In genomic region chr7:96303105-96303685, GRCh38 we compare ENCODE assay signal across 12 cellular contexts. TPM values are rescaled to one million over a fixed set of nuclear protein-coding genes. Genes with fewer than 3 reads are reported as not detected.
DNase-seq lines count a peak whose midpoint lies in the region; ATAC-seq and TF ChIP-seq lines count a peak whose summit lies in the region.
"Had no signal": no experiment of that assay in that cellular context is flagged by ENCODE, and none has a peak within 500 bp of the region (broad histone marks: within the 10 kb centered on the region; RNA-seq: fewer than 3 reads in every experiment).

No MANE protein-coding gene starts in this region.

- no peaks in the 10 kb centered on the region for H3K9me3 ChIP-seq in mucosa of rectum (ENCODE audit: control insufficient read depth in 2 of 2, low read length in 2 of 2)

- ATAC-seq in GM21526 (IDR thresholded peaks at IDR 0.05; ENCODE audit: low FRiP score, unreplicated experiment) (no peak), HG03571 (IDR thresholded peaks at IDR 0.05; ENCODE audit: unreplicated experiment) (no peak), natural killer cell (no peak)
- ATAC-seq: naive thymus-derived CD8-positive, alpha-beta T cell had no signal

- CTCF ChIA-PET in MCF 10A (lab: Yijun Ruan, JAX), result interaction anchor here (0.7 kb wide), 1 partner anchor 112 kb away, joined by 3 read pairs; no protein-coding TSS in a partner anchor

- intact Hi-C loops in MCF 10A (cut with micrococcal nuclease) (no loop called here), natural killer cell (cut with micrococcal nuclease) (no loop called here)

- in situ Hi-C loops in Caki2 (cut with HindIII; ENCODE audit: low pct_unique_long_range_greater_than_20kb, low sequenced_read_pairs), result no loop called here

- peak overlapping the region; percentile 77 for H3K27ac Mint-ChIP-seq in MCF 10A (ENCODE audit: low read depth, unreplicated experiment)
- H3K27ac Mint-ChIP-seq in natural killer cell, result no peak overlapping the region

- H3K4me3 ChIP-seq in mucosa of rectum (ENCODE audit: low read length in 2 of 2), result no peak overlapping the region

- H3K36me3 ChIP-seq in mucosa of rectum (ENCODE audit: control insufficient read depth in 2 of 2, insufficient read depth in 2 of 2, low read length in 2 of 2), result peaks cover 0 to 3% of the 10 kb centered on the region in 2 donors

- POLR2A ChIA-PET in MCF 10A (lab: Yijun Ruan, JAX), result interaction anchor here (0.7 to 3.1 kb wide), 6 partner anchors 9 to 84 kb away, joined by 3 to 12 read pairs (median 3); no protein-coding TSS in a partner anchor

- H3K4me3 Mint-ChIP-seq in MCF 10A (ENCODE audit: unreplicated experiment) (no peak overlapping the region), natural killer cell (no peak overlapping the region)

- H3K4me1 Mint-ChIP-seq in MCF 10A (ENCODE audit: insufficient read depth, unreplicated experiment), result peaks cover 36% of the 10 kb centered on the region
- H3K4me1 Mint-ChIP-seq in natural killer cell, result peaks cover 29 to 38% of the 10 kb centered on the region in 2 donors

- peaks cover 3 to 6% of the 10 kb centered on the region in 2 donors for H3K4me1 ChIP-seq in mucosa of rectum (ENCODE audit: control insufficient read depth in 2 of 2, insufficient read depth in 2 of 2, low read length in 2 of 2)

- H3K27me3 Mint-ChIP-seq in MCF 10A (ENCODE audit: insufficient read depth, unreplicated experiment) (no peaks in the 10 kb centered on the region), natural killer cell (ENCODE audit: low read depth in 2 of 2) (no peaks in the 10 kb centered on the region)
- H3K27me3 Mint-ChIP-seq: naive thymus-derived CD8-positive, alpha-beta T cell had no signal

- H3K9me3 Mint-ChIP-seq in MCF 10A (ENCODE audit: unreplicated experiment) (no peaks in the 10 kb centered on the region), natural killer cell (no peaks in the 10 kb centered on the region)
- H3K9me3 Mint-ChIP-seq: naive thymus-derived CD8-positive, alpha-beta T cell had no signal

- BruUV-seq in MCF 10A (replicated peaks; lab: Mats Ljungman, UMichigan), result no TSS peak

- H3K27ac ChIP-seq in mucosa of rectum (ENCODE audit: low read depth in 2 of 2, low read length in 2 of 2), result peak overlapping the region; percentile 23 to 52

- TF ChIP-seq CTCF in MCF 10A (IDR thresholded peaks at IDR 0.05; ENCODE audit: unreplicated experiment) (no peak), natural killer cell (IDR thresholded peaks at IDR 0.05) (no peak)

- peaks cover 10% of the 10 kb centered on the region for H3K36me3 Mint-ChIP-seq in MCF 10A (ENCODE audit: insufficient read depth, unreplicated experiment)
- H3K36me3 Mint-ChIP-seq in natural killer cell, result no peaks in the 10 kb centered on the region

- peak; percentile 79 for DNase-seq in Caki2 (ENCODE audit: low read depth)
- peak; percentile 82 for DNase-seq in LoVo (ENCODE audit: low spot score)
- no peak for DNase-seq in MCF 10A (ENCODE audit: unreplicated experiment)
- DNase-seq in natural killer cell, result no peak
- no peak for DNase-seq in activated gamma-delta T cell (lab: John Stamatoyannopoulos, UW)
- DNase-seq: glutamatergic neuron; naive thymus-derived CD8-positive, alpha-beta T cell; NCI-H2081; stimulated activated CD4-positive, alpha-beta T cell treated with anti-CD3 and anti-CD28 coated beads, Interleukin-4, amount 100 ng/mL, for 24 hours had no signal

- no peak overlapping the region for H3K9ac ChIP-seq in mucosa of rectum (ENCODE audit: low read depth in 1 of 2, low read length in 2 of 2)

- H3K27me3 ChIP-seq in mucosa of rectum (ENCODE audit: control insufficient read depth in 2 of 2, insufficient read depth in 2 of 2, low read length in 2 of 2), result no peaks in the 10 kb centered on the region

RNA-seq across cellular contexts. Expression of gene SLC25A13, which starts 18.7 kb away (rescaled TPM):
- total RNA-seq in Caki2 (2014; rRNA removed; shearing (Covaris generic); ENCODE audit: low replicate concordance), result 30.7 and 45.0 TPM in 2 replicates
- total RNA-seq in MCF 10A (2022), result 23.4 and 28.6 TPM in 2 replicates
- 10 to 100 TPM; 16.9 to 20.8 (median 20.5) TPM for total RNA-seq in natural killer cell

Comparison
In these comparisons a context has a peak if more than half of its experiments do, and no peak if none do; other contexts are left out.
1. DNase-seq: peak in Caki2 (single experiment) and LoVo (single experiment); none in MCF 10A (single experiment), natural killer cell (single experiment) and activated gamma-delta T cell (single experiment).